Comparison of ENCODE assay signal across 2 cellular contexts in genomic region chr3:172073262-172073915, GRCh38.
TF ChIP-seq lines count a peak whose summit lies in the region.

No MANE protein-coding gene starts in this region.

TF ChIP-seq in WTC11, 78 proteins besides CTCF, POLR2A, EP300 and RAD21 (continued from another document):
- TF ChIP-seq ARID4B (CRISPR knock-in tag; IDR thresholded peaks at IDR 0.05; ENCODE audit: borderline replicate concordance) (no peak), ZNF263 (CRISPR knock-in tag; IDR thresholded peaks at IDR 0.05; ENCODE audit: low read depth) (no peak), HMGA2 (CRISPR knock-in tag; IDR thresholded peaks at IDR 0.05) (no peak), ZNF232 (CRISPR knock-in tag; IDR thresholded peaks at IDR 0.05) (no peak)

TF ChIP-seq in HepG2, 621 proteins besides CTCF, POLR2A, EP300 and RAD21 (continued from another document):
- TF ChIP-seq BCL6 (CRISPR knock-in tag; IDR thresholded peaks at IDR 0.05) (peak; percentile 41; the same call in 1 of the 2 replicates), POLR2AphosphoS2 (IDR thresholded peaks at IDR 0.05; ENCODE audit: low read depth, low read length) (0 out of 2 replicates have a peak, but pooled peaks have one; percentile 36)
